ENCODE assay signal across 14 cellular contexts in genomic region chr5:174550026-174550425, GRCh38.
DNase-seq lines count a peak whose midpoint lies in the region; ATAC-seq and TF ChIP-seq lines count a peak whose summit lies in the region.
"Had no signal": no experiment of that assay in that cellular context is flagged by ENCODE, and none has a peak within 500 bp of the region (broad histone marks: within the 10 kb centered on the region; RNA-seq: fewer than 3 reads in every experiment).

No MANE protein-coding gene starts in this region.

- no peak for ATAC-seq in left ventricle myocardium superior
- no peak for ATAC-seq in HG03565 (IDR thresholded peaks at IDR 0.05; ENCODE audit: unreplicated experiment)
- ATAC-seq: CD8-positive, alpha-beta T cell had no signal

- intact Hi-C loops in cardiac septum (cut with DNase I) (no loop called here), left ventricle myocardium superior (cut with micrococcal nuclease) (no loop called here)

- H3K9ac ChIP-seq in SK-N-MC (ENCODE audit: insufficient read length): no peak overlapping the region

- H3K4me3 Mint-ChIP-seq in mesothelial cell of epicardium: no peak overlapping the region
- H3K4me3 Mint-ChIP-seq: CD8-positive, alpha-beta T cell had no signal

- no peaks in the 10 kb centered on the region for H3K36me3 Mint-ChIP-seq in mesothelial cell of epicardium
- H3K36me3 Mint-ChIP-seq: CD14-positive monocyte; CD8-positive, alpha-beta T cell had no signal

- peaks cover 28% of the 10 kb centered on the region for H3K4me1 Mint-ChIP-seq in mesothelial cell of epicardium
- H3K4me1 Mint-ChIP-seq: CD14-positive monocyte had no signal

- no peaks in the 10 kb centered on the region for H3K27me3 Mint-ChIP-seq in mesothelial cell of epicardium (ENCODE audit: low read depth)

- TF ChIP-seq CTCF in mesothelial cell of epicardium (IDR thresholded peaks at IDR 0.05; ENCODE audit: unreplicated experiment): no peak

- H3K9me3 Mint-ChIP-seq in mesothelial cell of epicardium: no peaks in the 10 kb centered on the region

- peak overlapping the region; percentile 2 for H3K27ac Mint-ChIP-seq in mesothelial cell of epicardium
- H3K27ac Mint-ChIP-seq: CD14-positive monocyte; CD8-positive, alpha-beta T cell had no signal

- no peaks in the 10 kb centered on the region for H3K9me3 ChIP-seq in SK-N-MC (ENCODE audit: low read depth, low read length)

- 0 out of 2 replicates have a peak overlapping the region, but pooled peaks have one; percentile 29 for H3K27ac ChIP-seq in SK-N-MC
- H3K27ac ChIP-seq: 22Rv1 had no signal

- no peaks in the 10 kb centered on the region for H3K36me3 ChIP-seq in SK-N-MC (ENCODE audit: insufficient read depth, low read length)

- no peak overlapping the region for H3K4me3 ChIP-seq in SK-N-MC

- DNase-seq in cardiac septum (ENCODE audit: low spot score) (peak; percentile 44), left ventricle myocardium superior (no peak), SK-N-MC (ENCODE audit: low read depth, low spot score) (no peak), mesothelial cell of epicardium (ENCODE audit: low spot score in 2 of 2, unreplicated experiment in 2 of 2) (no peak), NCI-H510A treated with DMSO at 0.1 percent for 48 hours (lab: John Stamatoyannopoulos, UW) (no peak), hepatic stellate cell (ENCODE audit: low spot score) (no peak), KG1 (lab: John Stamatoyannopoulos, UW) (no peak)
- DNase-seq: CD8-positive, alpha-beta T cell; COR-L47; DND-41; GDM1 had no signal
